Comparison of ENCODE assay signal across 20 cellular contexts in the genomic region with DNA sequence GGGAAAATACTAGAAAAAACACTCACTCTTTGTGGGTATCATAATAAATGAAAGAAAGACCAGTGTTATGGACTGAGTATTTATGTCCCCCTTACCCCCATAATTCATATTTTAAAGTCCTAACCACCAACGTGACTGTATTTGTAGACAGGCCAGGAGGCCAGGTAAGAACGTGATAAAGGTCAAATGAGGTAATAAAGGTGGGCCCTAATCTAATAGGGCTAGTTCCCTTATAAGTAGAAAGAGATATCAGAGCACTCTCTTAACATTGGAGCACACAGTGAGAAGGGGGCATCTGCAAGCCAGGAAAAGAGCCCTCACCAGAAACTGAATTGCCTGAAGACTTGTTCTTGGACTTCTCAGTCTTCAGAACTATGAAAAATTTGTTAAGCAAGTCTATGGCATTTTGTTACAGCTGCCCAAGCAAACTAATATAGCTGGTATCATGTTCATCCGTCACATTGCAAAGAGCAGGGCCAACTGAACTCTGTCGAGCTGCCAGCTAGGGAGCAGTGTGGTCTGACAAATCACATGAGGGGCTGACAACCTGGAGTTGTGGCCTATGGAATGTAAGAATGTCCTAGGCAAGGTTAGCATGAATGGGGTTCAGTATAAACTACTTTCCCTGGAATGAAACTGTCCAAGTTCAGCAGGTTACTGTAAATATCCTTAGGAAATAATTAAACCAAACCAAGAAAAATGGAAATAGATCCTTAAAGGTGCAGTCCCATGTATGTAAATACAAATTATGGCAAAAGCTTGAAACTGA.
DNase-seq lines count a peak whose midpoint lies in the region; ATAC-seq, FAIRE-seq and TF ChIP-seq lines count a peak whose summit lies in the region.
"Had no signal": no experiment of that assay in that cellular context is flagged by ENCODE, and none has a peak within 500 bp of the region (broad histone marks: within the 10 kb centered on the region; RNA-seq: fewer than 3 reads in every experiment).

No MANE protein-coding gene starts in this region.

- intact Hi-C loops in HCT116 (cut with micrococcal nuclease), result no loop called here
- intact Hi-C loops in body of pancreas (cut with DNase I), result no loop called here
- intact Hi-C loops in kidney (cut with DNase I), result no loop called here
- intact Hi-C loops in psoas muscle (cut with DNase I), result no loop called here

- ATAC-seq in HCT116 (peak; percentile 31; the same call in 1 of the 2 replicates), body of pancreas (peak; percentile 51), psoas muscle (peak; percentile 61 to 90 (median 80)), GM18907 (IDR thresholded peaks at IDR 0.05; ENCODE audit: unreplicated experiment) (no peak), HG02840 (IDR thresholded peaks at IDR 0.05; ENCODE audit: low FRiP score, unreplicated experiment) (no peak)
- ATAC-seq: stimulated activated naive CD8-positive, alpha-beta T cell treated with anti-CD3 and anti-CD28 coated beads, Interleukin-15, amount 100 ng/mL, for 72 hours had no signal

- FAIRE-seq in kidney (lab: Jason Lieb, UNC), result no peak
- FAIRE-seq: endometrium, frontal cortex had no signal

- H3K36me3 ChIP-seq in HCT116 (ENCODE audit: control insufficient read depth in 1 of 2, insufficient read depth in 2 of 2, low read length in 2 of 2), result no peaks in the 10 kb centered on the region
- no peaks in the 10 kb centered on the region for H3K36me3 ChIP-seq in body of pancreas (replicated peaks in 1 of 2; ENCODE audit: insufficient read depth in 1 of 2, low read depth in 2 of 2)
- H3K36me3 ChIP-seq in kidney (ENCODE audit: control insufficient read depth in 1 of 2, insufficient read depth in 2 of 2, low read length in 2 of 2), result no peaks in the 10 kb centered on the region
- no peaks in the 10 kb centered on the region for H3K36me3 ChIP-seq in psoas muscle (ENCODE audit: insufficient read depth in 1 of 2, low read depth in 1 of 2)
- H3K36me3 ChIP-seq: vagina had no signal

- H3K27ac ChIP-seq in HCT116 (ENCODE audit: low read depth, low read length) (peak overlapping the region; percentile 51; the same call in 1 of the 2 replicates), body of pancreas (peak overlapping the region; percentile 37 to 68 (median 62)), kidney (ENCODE audit: low read depth in 2 of 2, low read length in 2 of 2) (peak overlapping the region; percentile 64 to 78), psoas muscle (no peak overlapping the region)
- H3K27ac ChIP-seq: vagina had no signal

- peak; percentile 13; the same call in 1 of the 2 replicates for TF ChIP-seq RAD21 in HCT116 (IDR thresholded peaks at IDR 0.05; ENCODE audit: low read depth)

- H3K4me1 ChIP-seq in HCT116 (ENCODE audit: control insufficient read depth in 1 of 2, insufficient read depth in 2 of 2, low read length in 2 of 2) (peaks cover 6 to 11% of the 10 kb centered on the region in 2 experiments; a peak in 3 of 4 replicates), body of pancreas (peaks cover 35% of the 10 kb centered on the region), kidney (ENCODE audit: control insufficient read depth in 1 of 2, insufficient read depth in 1 of 2, low read depth in 1 of 2, low read length in 2 of 2) (peaks cover 9 to 30% of the 10 kb centered on the region in 2 donors), psoas muscle (peaks cover 9% of the 10 kb centered on the region)
- H3K4me1 ChIP-seq: vagina had no signal

- BruUV-seq in HCT116 (replicated peaks; lab: Mats Ljungman, UMichigan), result no TSS peak

- H3K27me3 ChIP-seq in HCT116 (ENCODE audit: insufficient read depth, low read length) (no peaks in the 10 kb centered on the region), body of pancreas (no peaks in the 10 kb centered on the region), psoas muscle (ENCODE audit: insufficient read depth in 3 of 3, low read length in 2 of 3) (no peaks in the 10 kb centered on the region)
- H3K27me3 ChIP-seq: vagina had no signal

- H3K79me2 ChIP-seq in HCT116 (ENCODE audit: insufficient read depth, low read length), result peaks cover 23% of the 10 kb centered on the region

- no peaks in the 10 kb centered on the region for H4K20me1 ChIP-seq in HCT116 (ENCODE audit: insufficient read depth)

- H3K9ac ChIP-seq in HCT116 (ENCODE audit: low read length) (peak overlapping the region; percentile 66), kidney (ENCODE audit: low read length in 2 of 2) (peak overlapping the region in 1 of 2 donors; percentile 13)

- no peaks in the 10 kb centered on the region for H3K9me2 ChIP-seq in HCT116 (ENCODE audit: insufficient read depth)

- TF ChIP-seq CTCF in HCT116 (IDR thresholded peaks at IDR 0.05 in 2 of 3, conservative IDR thresholded peaks at IDR 0.05 in 1 of 3; ENCODE audit: borderline replicate concordance in 1 of 3, insufficient read depth in 1 of 3, low read depth in 2 of 3, low read length in 2 of 3) (no peak), body of pancreas (IDR thresholded peaks at IDR 0.05) (no peak), kidney (IDR thresholded peaks at IDR 0.05; ENCODE audit: borderline replicate concordance, extremely low read depth, insufficient read depth) (no peak), psoas muscle (IDR thresholded peaks at IDR 0.05) (no peak)

- CTCF ChIA-PET in HCT116 (lab: Charles Lee), result no interaction called here

- RAD21 ChIA-PET in HCT116 (lab: Charles Lee; ENCODE audit: low non-redundant PET in 1 of 2, low total read pairs in 2 of 2, uncharacterized antibody in 2 of 2, unreplicated experiment in 2 of 2), result no interaction called here

- DNase-seq in HCT116 (ENCODE audit: low read depth, low spot score), result no peak
- DNase-seq in body of pancreas, result peak; percentile 28 to 54 (median 34)
- no peak for DNase-seq in kidney
- DNase-seq in psoas muscle, result peak; percentile 36 to 62
- DNase-seq in RKO (ENCODE audit: low spot score), result no peak
- no peak for DNase-seq in activated CD4-positive, alpha-beta T cell treated with anti-CD3 and anti-CD28 coated beads, Interleukin-2, amount 50 U/mL, for 48 hours
- DNase-seq: activated CD4-positive, alpha-beta T cell treated with anti-CD3 and anti-CD28 coated beads for 48 hours; activated naive CD8-positive, alpha-beta T cell treated with anti-CD3 and anti-CD28 coated beads for 36 hours; activated T-cell treated with anti-CD3 and anti-CD28 coated beads, Interleukin-2, amount 50 U/mL, for 24 hours; Kasumi-1; NCI-H1417 treated with DMSO at 0.1 percent for 48 hours; NCI-H345; occipital lobe; stimulated activated naive CD8-positive, alpha-beta T cell treated with anti-CD3 and anti-CD28 coated beads, Interleukin-15, amount 100 ng/mL, for 72 hours; T1000 had no signal

- H3K9me3 ChIP-seq in HCT116 (ENCODE audit: control insufficient read depth in 1 of 2, insufficient read depth in 1 of 2, low read depth in 1 of 2, low read length in 2 of 2) (no peaks in the 10 kb centered on the region), body of pancreas (no peaks in the 10 kb centered on the region), kidney (ENCODE audit: control insufficient read depth in 1 of 2, low read length in 2 of 2) (no peaks in the 10 kb centered on the region), psoas muscle (peaks cover 7% of the 10 kb centered on the region)
- H3K9me3 ChIP-seq: vagina had no signal

- peak overlapping the region; percentile 72 for H3K4me2 ChIP-seq in HCT116 (ENCODE audit: low read length)

- TF ChIP-seq POLR2A in HCT116 (IDR thresholded peaks at IDR 0.05; ENCODE audit: borderline replicate concordance, extremely low read depth, insufficient read depth, insufficient read length) (no peak), body of pancreas (IDR thresholded peaks at IDR 0.05) (no peak)

- WGBS in body of pancreas, 2 donors, result 17 to 20% methylated on average over 4 of the region's 4 CpGs
- 22 to 28% (median 27%) methylated on average over 4 of the region's 4 CpGs for WGBS in psoas muscle, 3 donors

- POLR2A ChIA-PET in HCT116 (lab: Charles Lee), result interaction anchor here (0.9 kb wide), 1 partner anchor 126 kb away, joined by 3 read pairs; no protein-coding TSS in a partner anchor

- no peak overlapping the region for H2AFZ ChIP-seq in HCT116 (ENCODE audit: low read depth, low read length, poor library complexity, severe bottlenecking)

- H3K4me3 ChIP-seq in HCT116 (replicated peaks in 1 of 2; ENCODE audit: low read depth in 1 of 2, low read length in 2 of 2), result peak overlapping the region; percentile 63 to 70
- H3K4me3 ChIP-seq in body of pancreas, result no peak overlapping the region
- no peak overlapping the region for H3K4me3 ChIP-seq in kidney (ENCODE audit: low read length in 2 of 2)
- no peak overlapping the region for H3K4me3 ChIP-seq in psoas muscle
- H3K4me3 ChIP-seq: vagina had no signal

TF ChIP-seq in HCT116, 20 proteins besides CTCF, POLR2A, EP300 and RAD21:
- TF ChIP-seq, protein P1, sequence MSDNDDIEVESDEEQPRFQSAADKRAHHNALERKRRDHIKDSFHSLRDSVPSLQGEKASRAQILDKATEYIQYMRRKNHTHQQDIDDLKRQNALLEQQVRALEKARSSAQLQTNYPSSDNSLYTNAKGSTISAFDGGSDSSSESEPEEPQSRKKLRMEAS (IDR thresholded peaks at IDR 0.05), result peak; percentile 14; the same call in 1 of the 2 replicates
- TF ChIP-seq SP1 (IDR thresholded peaks at IDR 0.05; ENCODE audit: low read depth) (no peak), ZNF274 (IDR thresholded peaks at IDR 0.05; ENCODE audit: low read depth, low read length) (no peak)

Comparison
In these comparisons a context has a peak if more than half of its experiments do, and no peak if none do; other contexts are left out.
1. ATAC-seq: peak in HCT116 (single experiment), body of pancreas (single experiment) and psoas muscle (4 of 4); none in GM18907 (single experiment) and HG02840 (single experiment).
2. DNase-seq: peak in body of pancreas (4 of 4) and psoas muscle (2 of 2); none in HCT116 (single experiment), kidney (single experiment), RKO (single experiment) and activated CD4-positive, alpha-beta T cell treated with anti-CD3 and anti-CD28 coated beads, Interleukin-2, amount 50 U/mL, for 48 hours (0 of 2).
3. H3K4me3 ChIP-seq: peak in HCT116 (2 of 2); none in body of pancreas (0 of 2), kidney (0 of 2) and psoas muscle (single experiment).